ENCODE assay signal across 10 cellular contexts in the genomic region with DNA sequence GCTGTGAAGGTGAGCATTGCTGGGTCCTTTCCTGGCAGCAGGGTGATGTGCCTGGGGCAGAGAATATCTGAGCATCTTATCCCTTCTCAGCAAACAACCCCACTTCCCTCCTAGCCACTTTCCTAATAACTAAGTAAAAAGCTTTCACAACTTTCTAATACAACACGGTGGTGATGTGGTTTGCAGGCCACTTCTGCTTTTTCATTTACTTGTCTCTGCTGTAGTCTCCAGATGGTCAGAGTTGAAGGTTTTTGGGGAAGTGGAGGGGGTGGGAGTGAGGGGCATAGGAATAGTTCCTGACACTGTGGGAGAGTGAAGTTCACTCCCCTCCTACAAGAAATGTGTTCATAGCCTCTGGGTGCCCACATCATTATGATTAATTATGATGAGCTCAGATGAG. TPM values are rescaled to one million over a fixed set of nuclear protein-coding genes. Genes with fewer than 3 reads are reported as not detected.
DNase-seq lines count a peak whose midpoint lies in the region; ATAC-seq and TF ChIP-seq lines count a peak whose summit lies in the region.
"Had no signal": no experiment of that assay in that cellular context is flagged by ENCODE, and none has a peak within 500 bp of the region (broad histone marks: within the 10 kb centered on the region; RNA-seq: fewer than 3 reads in every experiment).

No MANE protein-coding gene starts in this region.

- no peak for TF ChIP-seq EP300 in suprapubic skin (IDR thresholded peaks at IDR 0.05)

- no peaks in the 10 kb centered on the region for H3K9me3 Mint-ChIP-seq in naive B cell

- H3K4me1 Mint-ChIP-seq in naive B cell = peaks cover 37 to 53% (median 48%) of the 10 kb centered on the region in 3 donors

- no peak overlapping the region for H3K4me3 ChIP-seq in suprapubic skin
- H3K4me3 ChIP-seq: tibial nerve had no signal

- H3K9me3 ChIP-seq in suprapubic skin = no peaks in the 10 kb centered on the region
- H3K9me3 ChIP-seq: tibial nerve had no signal

- DNase-seq in NOMO-1 treated with DMSO at 0.1 percent for 48 hours (lab: John Stamatoyannopoulos, UW; ENCODE audit: unreplicated experiment) (peak; percentile 96), naive B cell (peak; percentile 66), foreskin melanocyte (no peak), suprapubic skin (ENCODE audit: low spot score in 2 of 2) (no peak), AG08395 (ENCODE audit: low spot score) (no peak), H4 (ENCODE audit: low spot score) (no peak)

- H3K27me3 Mint-ChIP-seq in naive B cell = no peaks in the 10 kb centered on the region

- H3K27ac ChIP-seq in suprapubic skin = no peak overlapping the region
- H3K27ac ChIP-seq: tibial nerve had no signal

- ATAC-seq in GM18909 (IDR thresholded peaks at IDR 0.05; ENCODE audit: poor library complexity, unreplicated experiment) (peak; percentile 63), HG02852 (IDR thresholded peaks at IDR 0.05; ENCODE audit: unreplicated experiment) (peak; percentile 71), naive B cell (ENCODE audit: low read depth in 2 of 2) (peak; percentile 59 to 68)

- peaks cover 6% of the 10 kb centered on the region for H3K36me3 ChIP-seq in suprapubic skin

- no peak for TF ChIP-seq POLR2A in suprapubic skin (IDR thresholded peaks at IDR 0.05)

- H3K27ac Mint-ChIP-seq in naive B cell = peak overlapping the region; percentile 75 to 96 (median 87)

- peak overlapping the region; percentile 8 to 85 (median 64) for H3K4me3 Mint-ChIP-seq in naive B cell

- WGBS in suprapubic skin = 67% methylated on average over 1 of the region's 1 CpG

- no peaks in the 10 kb centered on the region for H3K27me3 ChIP-seq in suprapubic skin
- H3K27me3 ChIP-seq: tibial nerve had no signal

- no peak for TF ChIP-seq CTCF in suprapubic skin (IDR thresholded peaks at IDR 0.05)

- peaks cover 34% of the 10 kb centered on the region for H3K4me1 ChIP-seq in suprapubic skin

- H3K36me3 Mint-ChIP-seq in naive B cell = no peaks in the 10 kb centered on the region

RNA-seq across cellular contexts. Expression of gene OXER1, which starts 11.6 kb away (rescaled TPM):
- polyA plus RNA-seq in naive B cell (ENCODE audit: low read depth in 6 of 6) = 1 to 10 TPM in 2 of 6 donors, under 1 TPM in 3, not detected in 1; 0.52 to 1.8 (median 0.78) TPM
- 1 to 10 TPM in 3 of 4 donors, under 1 TPM in 1; 0.76 to 3.9 (median 2.1) TPM for total RNA-seq in suprapubic skin
- not detected in 2 replicates for total RNA-seq in H4 (2014; rRNA removed; shearing (Covaris generic))
- total RNA-seq: RPMI7951 had no signal

RNA-seq across cellular contexts. Expression of gene HAAO, which starts 40.1 kb away (rescaled TPM):
- 1 to 10 TPM in 5 of 6 donors, not detected in 1; 3.0 to 6.7 (median 5.2) TPM for polyA plus RNA-seq in naive B cell (ENCODE audit: low read depth in 6 of 6)
- total RNA-seq in suprapubic skin = 1 to 10 TPM; 3.9 to 6.6 (median 4.3) TPM
- total RNA-seq in H4 (2014; rRNA removed; shearing (Covaris generic)) = not detected in 2 replicates
- total RNA-seq: RPMI7951 had no signal

Comparison
In these comparisons a context has a peak if more than half of its experiments do, and no peak if none do; other contexts are left out.
1. DNase-seq: peak in NOMO-1 treated with DMSO at 0.1 percent for 48 hours (single experiment) and naive B cell (single experiment); none in foreskin melanocyte (single experiment), suprapubic skin (0 of 2), AG08395 (single experiment) and H4 (single experiment).
2. Peak in every context shown above with its lines, with median percentiles within 50 percentile points of each other: ATAC-seq.